ENCODE assay signal across 8 cellular contexts in the genomic region with DNA sequence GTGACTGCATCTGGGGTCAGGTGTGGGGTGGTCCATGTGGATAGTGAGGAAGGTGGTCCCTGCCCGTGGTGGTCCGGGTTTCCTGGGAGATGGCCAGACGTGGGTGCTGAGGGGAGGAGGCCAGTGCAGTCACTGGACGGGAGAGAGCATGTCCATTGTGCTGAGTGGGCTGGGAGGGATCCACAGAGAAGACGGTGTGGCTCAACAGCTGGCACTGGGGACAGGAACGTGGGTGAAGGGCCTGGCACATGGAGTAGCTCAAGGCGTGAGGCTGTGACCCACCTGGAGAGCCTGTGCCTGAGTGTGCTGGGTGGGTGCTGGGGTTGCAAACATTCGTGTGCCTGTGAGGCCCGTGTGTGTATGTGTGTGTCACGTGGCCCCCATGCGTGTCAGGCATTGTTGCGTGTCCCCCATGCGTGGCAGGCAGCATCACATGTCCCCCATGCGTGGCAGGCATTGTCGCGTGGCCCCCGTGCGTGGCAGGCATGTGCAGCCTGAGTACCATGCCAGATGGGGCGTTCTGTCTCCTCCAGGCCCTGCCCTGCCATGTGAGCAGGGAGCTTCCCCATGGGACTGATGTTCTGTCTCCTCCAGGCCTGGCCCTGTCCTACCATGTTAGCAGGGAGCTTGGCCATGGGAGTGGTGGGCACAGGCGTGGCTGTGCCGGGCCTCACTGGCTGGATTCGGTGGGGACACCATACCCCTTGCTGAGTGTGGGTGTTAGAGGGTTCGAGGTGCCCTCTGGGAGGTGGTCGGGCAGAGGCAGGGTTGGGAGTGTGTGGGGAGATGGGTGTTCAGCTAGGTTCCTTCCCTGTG.
A peak's percentile ranks its signal among the peaks of the same experiment; 100 is the strongest.
DNase-seq lines count a peak whose midpoint lies in the region; ATAC-seq, FAIRE-seq and TF ChIP-seq lines count a peak whose summit lies in the region.
"Not testable (repeated sequence)": the region's sequence is repeated elsewhere in the genome, so short reads cannot be mapped to it uniquely, and the experiment has no call there.

No MANE protein-coding gene starts in this region.

- H3K4me2 ChIP-seq in DND-41 (ENCODE audit: insufficient read depth, low read length); osteoblast (ENCODE audit: insufficient read depth, low read length): not testable (repeated sequence)

- WGBS in heart right ventricle, 2 donors: 76% methylated on average over 22 to 23 of the region's 24 CpGs
- WGBS in upper lobe of left lung, 2 donors: 72 to 77% methylated on average over 23 to 24 of the region's 24 CpGs

- H3K79me2 ChIP-seq in DND-41 (ENCODE audit: insufficient read depth, low read length); osteoblast (ENCODE audit: insufficient read depth, low read length): not testable (repeated sequence)

- not testable (repeated sequence) for TF ChIP-seq POLR2A in upper lobe of left lung (IDR thresholded peaks at IDR 0.05)

- not testable (repeated sequence) for H3K4me1 ChIP-seq in DND-41 (ENCODE audit: insufficient read depth, low read length); heart right ventricle; kidney (ENCODE audit: control insufficient read depth in 1 of 2, insufficient read depth in 1 of 2, low read depth in 1 of 2, low read length in 2 of 2); osteoblast (ENCODE audit: insufficient read depth, low read length); upper lobe of left lung

- not testable (repeated sequence) for TF ChIP-seq CTCF in DND-41 (IDR thresholded peaks at IDR 0.05; ENCODE audit: borderline replicate concordance, extremely low read depth, low read length, poor library complexity, severe bottlenecking); heart right ventricle (IDR thresholded peaks at IDR 0.05); kidney (IDR thresholded peaks at IDR 0.05; ENCODE audit: borderline replicate concordance, extremely low read depth, insufficient read depth); osteoblast (IDR thresholded peaks at IDR 0.05; ENCODE audit: extremely low read depth, low read depth, low read length); upper lobe of left lung (IDR thresholded peaks at IDR 0.05)

- not testable (repeated sequence) for TF ChIP-seq EP300 in upper lobe of left lung (IDR thresholded peaks at IDR 0.05)

- not testable (repeated sequence) for H3K4me3 ChIP-seq in DND-41 (ENCODE audit: low read depth in 1 of 2, low read length in 2 of 2); heart right ventricle; kidney (ENCODE audit: low read length in 2 of 2); osteoblast (ENCODE audit: insufficient read depth, low read length); upper lobe of left lung

- H2AFZ ChIP-seq in DND-41 (ENCODE audit: low read depth, low read length); osteoblast (ENCODE audit: low read length): not testable (repeated sequence)

- H4K20me1 ChIP-seq in DND-41 (ENCODE audit: insufficient read depth, low read length); osteoblast (ENCODE audit: insufficient read depth, low read length): not testable (repeated sequence)

- intact Hi-C loops in heart right ventricle (cut with DNase I): loop anchor here in 8 of 10 donors (2.0 to 10.0 kb wide), 4 partner anchors 17 to 146 kb away; no protein-coding TSS in a partner anchor
- intact Hi-C loops in kidney (cut with DNase I): loop anchor here (2.0 kb wide), 1 partner anchor 145 kb away; no protein-coding TSS in a partner anchor

- H3K27ac Mint-ChIP-seq in memory B cell: peak overlapping the region; percentile 79

- ATAC-seq in DND-41 (ENCODE audit: insufficient read depth, low read depth) (0 out of 3 replicates have a peak, but pooled peaks have one; percentile 12), esophagus mucosa (peak; percentile 48), heart right ventricle (peak in 6 of 8 donors; percentile 35 to 72 (median 46)), memory B cell (ENCODE audit: low read depth) (peak; percentile 17), upper lobe of left lung (ENCODE audit: low FRiP score in 2 of 2) (peak; percentile 55 to 73)

- DNase-seq in DND-41: not testable (repeated sequence)
- peak; percentile 51 for DNase-seq in activated CD8-positive, alpha-beta memory T cell treated with anti-CD3 and anti-CD28 coated beads, Interleukin-2, amount 50 U/mL, for 48 hours
- peak in 1 of 2 donors; percentile 9 for DNase-seq in heart right ventricle
- DNase-seq in kidney: peak; percentile 65
- DNase-seq in memory B cell (ENCODE audit: low spot score in 2 of 2): peak in 1 of 2 donors; percentile 3
- peak; percentile 75 for DNase-seq in osteoblast (ENCODE audit: insufficient read length, low spot score, missing footprints)
- peak in 1 of 2 donors; percentile 83 for DNase-seq in upper lobe of left lung

- H3K9ac ChIP-seq in DND-41 (ENCODE audit: low read depth, low read length); kidney (ENCODE audit: low read length in 2 of 2): not testable (repeated sequence)

- H3K36me3 Mint-ChIP-seq in memory B cell: not testable (repeated sequence)

- H3K9me3 Mint-ChIP-seq in memory B cell: not testable (repeated sequence)

- H3K36me3 ChIP-seq in DND-41 (ENCODE audit: insufficient read depth, low read length); heart right ventricle; kidney (ENCODE audit: control insufficient read depth in 1 of 2, insufficient read depth in 2 of 2, low read length in 2 of 2); osteoblast (ENCODE audit: insufficient read depth, low read length); upper lobe of left lung: not testable (repeated sequence)

- H3K4me3 Mint-ChIP-seq in memory B cell: not testable (repeated sequence)

- not testable (repeated sequence) for H3K27ac ChIP-seq in DND-41 (ENCODE audit: low read length); heart right ventricle; kidney (ENCODE audit: low read depth in 2 of 2, low read length in 2 of 2); osteoblast (ENCODE audit: low read depth, low read length); upper lobe of left lung

- FAIRE-seq in kidney (lab: Jason Lieb, UNC): not testable (repeated sequence)

- peaks cover 25% of the 10 kb centered on the region for H3K4me1 Mint-ChIP-seq in memory B cell

- not testable (repeated sequence) for H3K27me3 ChIP-seq in DND-41 (ENCODE audit: insufficient read depth, low read length, poor library complexity); osteoblast (ENCODE audit: insufficient read depth, low read length); upper lobe of left lung
- H3K27me3 ChIP-seq in heart right ventricle: peaks cover 0 to 14% (median 0%) of the 10 kb centered on the region in 7 donors

- H3K9me3 ChIP-seq in DND-41 (ENCODE audit: insufficient read depth, low read length, severe bottlenecking); heart right ventricle; kidney (ENCODE audit: control insufficient read depth in 1 of 2, low read length in 2 of 2); osteoblast (ENCODE audit: low read depth, low read length); upper lobe of left lung: not testable (repeated sequence)

- H3K27me3 Mint-ChIP-seq in memory B cell: not testable (repeated sequence)

Comparison
In these comparisons a context has a peak if more than half of its experiments do, and no peak if none do; other contexts are left out.
1. ATAC-seq: peak in every context shown above with its lines; median percentile 64 in upper lobe of left lung; 48 in esophagus mucosa; 46 in heart right ventricle; 17 in memory B cell; 12 in DND-41.